Comparison of ENCODE assay signal across 25 cellular contexts in the genomic region with DNA sequence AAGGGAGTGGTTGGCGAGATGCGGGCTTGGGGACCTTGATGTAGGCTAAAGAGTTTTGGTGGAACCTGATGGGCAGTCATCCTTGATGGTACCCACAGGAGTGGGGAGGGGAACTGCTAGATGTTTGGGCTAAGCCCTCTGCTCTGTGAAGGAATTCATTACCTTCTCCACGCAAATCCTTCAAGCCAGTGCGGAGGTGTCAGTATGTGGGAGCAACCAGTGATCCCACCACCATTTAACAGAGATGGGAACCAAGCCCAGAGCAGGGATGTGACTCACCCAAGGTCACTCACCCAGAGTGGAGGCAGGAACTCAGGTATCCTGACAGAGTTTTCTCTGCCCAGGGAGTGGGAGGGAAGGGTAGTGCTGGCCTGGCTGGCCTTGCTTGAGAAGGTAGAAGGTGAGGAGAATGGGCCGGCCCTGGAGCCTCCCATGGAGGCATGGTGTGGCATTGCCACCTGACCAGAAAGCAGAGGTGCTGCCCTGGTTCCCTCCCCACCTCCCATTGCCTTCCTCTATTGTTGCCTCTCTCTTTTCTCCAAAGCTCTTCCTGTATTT. TPM values are rescaled to one million over a fixed set of nuclear protein-coding genes. Genes with fewer than 3 reads are reported as not detected.
DNase-seq lines count a peak whose midpoint lies in the region; ATAC-seq, FAIRE-seq and TF ChIP-seq lines count a peak whose summit lies in the region.
"Had no signal": no experiment of that assay in that cellular context is flagged by ENCODE, and none has a peak within 500 bp of the region (broad histone marks: within the 10 kb centered on the region; RNA-seq: fewer than 3 reads in every experiment).

No MANE protein-coding gene starts in this region.

- TF ChIP-seq POLR2A in H1 (IDR thresholded peaks at IDR 0.05; ENCODE audit: control extremely low read depth in 1 of 2, low read depth in 2 of 2, low read length in 2 of 2) (no peak), testis (IDR thresholded peaks at IDR 0.05) (no peak)

- H2BK5ac ChIP-seq in H1 (ENCODE audit: low read depth, low read length) = peak overlapping the region; percentile 44; the same call in 1 of the 2 replicates

- no peak overlapping the region for H2BK20ac ChIP-seq in H1 (ENCODE audit: low read length)

- H3K36me3 ChIP-seq in H1 (ENCODE audit: control insufficient read depth in 2 of 4, insufficient read depth in 4 of 4, low read length in 3 of 4) (no peaks in the 10 kb centered on the region), aorta (ENCODE audit: control insufficient read depth in 1 of 2, insufficient read depth in 2 of 2, low read length in 1 of 2) (no peaks in the 10 kb centered on the region), testis (ENCODE audit: low read depth, missing control alignments) (no peaks in the 10 kb centered on the region)
- H3K36me3 ChIP-seq: BE2C had no signal

- intact Hi-C loops in aorta (cut with DNase I) (no loop called here), testis (cut with DNase I; ENCODE audit: low total_unique reads) (no loop called here)

- H3K27ac ChIP-seq in H1 (ENCODE audit: low read depth, low read length) (no peak overlapping the region), aorta (ENCODE audit: low read depth in 1 of 2, low read length in 2 of 2) (no peak overlapping the region), testis (no peak overlapping the region)
- H3K27ac ChIP-seq: 22Rv1, RWPE1 had no signal

- no peaks in the 10 kb centered on the region for H4K20me1 ChIP-seq in H1 (replicated peaks in 1 of 2; ENCODE audit: control insufficient read depth in 1 of 2, insufficient read depth in 2 of 2, low read length in 2 of 2)

- H3K27me3 ChIP-seq in H1 (replicated peaks in 1 of 4; ENCODE audit: control insufficient read depth in 3 of 4, extremely low read depth in 1 of 4, insufficient read depth in 3 of 4, low read length in 3 of 4) (no peaks in the 10 kb centered on the region), aorta (ENCODE audit: control insufficient read depth in 1 of 2, insufficient read depth in 2 of 2, low read length in 1 of 2) (no peaks in the 10 kb centered on the region), testis (no peaks in the 10 kb centered on the region)

- no peak overlapping the region for H3K23ac ChIP-seq in H1 (ENCODE audit: insufficient read length)

- 76% methylated on average over 5 of the region's 5 CpGs; no CpG with 5 or more reads in 1 of the 2 experiments for WGBS in H1 (ENCODE audit: extremely low coverage in 1 of 2, insufficient coverage in 1 of 2, insufficient read length in 1 of 2, insufficient replicate concordance in 2 of 2, low coverage in 1 of 2, low lambda C conversion rate in 2 of 2, missing lambda C conversion rate in 1 of 2), 2 experiments
- 99% methylated on average over 5 of the region's 5 CpGs for WGBS in aorta, 2 donors
- 92 to 100% methylated on average over 5 of the region's 5 CpGs for WGBS in testis, 2 donors

- no peak overlapping the region for H2BK12ac ChIP-seq in H1 (ENCODE audit: low read depth, low read length)

- H3K9ac ChIP-seq in H1 (replicated peaks in 1 of 4; ENCODE audit: extremely low read depth in 1 of 4, low read depth in 3 of 4, low read length in 3 of 4) = no peak overlapping the region

- H3K4me1 ChIP-seq in H1 (replicated peaks in 1 of 4; ENCODE audit: control insufficient read depth in 3 of 4, insufficient read depth in 4 of 4, low read length in 3 of 4) (peaks cover 0 to 16% (median 3%) of the 10 kb centered on the region in 4 experiments; a peak in 5 of 7 replicates), aorta (ENCODE audit: control insufficient read depth in 1 of 2, insufficient read depth in 2 of 2, low read length in 2 of 2) (no peaks in the 10 kb centered on the region), testis (no peaks in the 10 kb centered on the region)
- H3K4me1 ChIP-seq: BE2C had no signal

- no peak overlapping the region; the same call in 1 of the 2 replicates for H4K8ac ChIP-seq in H1 (ENCODE audit: extremely low read depth, insufficient read depth, low read length)

- no peak overlapping the region for H3K27ac Mint-ChIP-seq in stimulated activated naive CD8-positive, alpha-beta T cell treated with anti-CD3 and anti-CD28 coated beads, Interleukin-15, amount 100 ng/mL, for 72 hours
- H3K27ac Mint-ChIP-seq in osteocyte (ENCODE audit: unreplicated experiment) = no peak overlapping the region
- H3K27ac Mint-ChIP-seq: HFFc6 had no signal

- no peak for TF ChIP-seq RAD21 in H1 (IDR thresholded peaks at IDR 0.05 in 1 of 2, conservative IDR thresholded peaks at IDR 0.05 in 1 of 2; ENCODE audit: low read depth in 2 of 2, low read length in 2 of 2)

- POLR2A ChIA-PET in H1 (lab: Charles Lee; ENCODE audit: partially characterized antibody) = interaction anchor here (1.3 kb wide), 1 partner anchor 18 kb away, joined by 4 read pairs; no protein-coding TSS in a partner anchor

- no peaks in the 10 kb centered on the region for H3K27me3 Mint-ChIP-seq in stimulated activated naive CD8-positive, alpha-beta T cell treated with anti-CD3 and anti-CD28 coated beads, Interleukin-15, amount 100 ng/mL, for 72 hours
- H3K27me3 Mint-ChIP-seq in osteocyte (ENCODE audit: unreplicated experiment) = peaks cover 48% of the 10 kb centered on the region

- TF ChIP-seq EP300 in H1 (IDR thresholded peaks at IDR 0.05; ENCODE audit: borderline replicate concordance in 1 of 2, low read depth in 2 of 2, low read length in 2 of 2) = no peak

- H3K9me3 ChIP-seq in H1 (ENCODE audit: insufficient read depth in 2 of 2, low read depth in 1 of 2, low read length in 1 of 2) (no peaks in the 10 kb centered on the region), aorta (ENCODE audit: control insufficient read depth, low read length) (no peaks in the 10 kb centered on the region), testis (no peaks in the 10 kb centered on the region)
- H3K9me3 ChIP-seq: BE2C had no signal

- no peaks in the 10 kb centered on the region for H3K79me2 ChIP-seq in H1 (ENCODE audit: control insufficient read depth in 1 of 2, insufficient read depth in 2 of 2, low read length in 2 of 2)

- no peak overlapping the region for H2BK120ac ChIP-seq in H1 (replicated peaks; ENCODE audit: low read depth, low read length)

- H3K23me2 ChIP-seq in H1 (ENCODE audit: low read depth, low read length) = no peaks in the 10 kb centered on the region

- no peak overlapping the region for H3K4me3 Mint-ChIP-seq in stimulated activated naive CD8-positive, alpha-beta T cell treated with anti-CD3 and anti-CD28 coated beads, Interleukin-15, amount 100 ng/mL, for 72 hours
- H3K4me3 Mint-ChIP-seq in osteocyte (ENCODE audit: unreplicated experiment) = no peak overlapping the region
- H3K4me3 Mint-ChIP-seq: HFFc6 had no signal

- H3K14ac ChIP-seq in H1 (ENCODE audit: insufficient read length) = no peak overlapping the region

- ATAC-seq in stimulated activated naive CD8-positive, alpha-beta T cell treated with anti-CD3 and anti-CD28 coated beads, Interleukin-15, amount 100 ng/mL, for 72 hours = peak; percentile 28
- no peak for ATAC-seq in stimulated activated naive CD8-positive, alpha-beta T cell treated with anti-CD3 and anti-CD28 coated beads, Interleukin-15, Interleukin-2, amounts not matched to agents 100 U/mL and 50 U/mL, for 24 hours
- peak; percentile 62 for ATAC-seq in aorta (ENCODE audit: low FRiP score)
- no peak for ATAC-seq in HG03159 (IDR thresholded peaks at IDR 0.05; ENCODE audit: unreplicated experiment)
- ATAC-seq: Panc1 had no signal

- H3K18ac ChIP-seq in H1 (ENCODE audit: extremely low read depth, low read length) = no peak overlapping the region; the same call in 1 of the 2 replicates

- DNase-seq in stimulated activated naive CD8-positive, alpha-beta T cell treated with anti-CD3 and anti-CD28 coated beads, Interleukin-15, amount 100 ng/mL, for 72 hours = no peak
- DNase-seq in stimulated activated naive CD8-positive, alpha-beta T cell treated with anti-CD3 and anti-CD28 coated beads, Interleukin-15, Interleukin-2, amounts not matched to agents 100 U/mL and 50 U/mL, for 24 hours = no peak
- DNase-seq in H1 (ENCODE audit: low read depth in 1 of 2, low spot score in 2 of 2) (no peak), osteocyte (ENCODE audit: extremely low spot score, unreplicated experiment) (peak; percentile 67), aorta (no peak), testis (no peak), DMS79 treated with DMSO at 0.1 percent for 48 hours (lab: John Stamatoyannopoulos, UW) (no peak)
- DNase-seq: BE2C, EL, GDM1, HFFc6, NCI-H1092, NCI-H1417 treated with DMSO at 0.1 percent for 48 hours, NCI-H1694 treated with DMSO at 0.1 percent for 48 hours, NCI-H2081, NCI-H526 treated with DMSO at 0.1 percent for 48 hours, SHP77 had no signal

- CTCF ChIA-PET in H1 (lab: Charles Lee; ENCODE audit: partially characterized antibody) = interaction anchor here (0.9 to 1.0 kb wide), 2 partner anchors 14 to 39 kb away, joined by 4 to 5 read pairs; no protein-coding TSS in a partner anchor

- H3K4me1 Mint-ChIP-seq in stimulated activated naive CD8-positive, alpha-beta T cell treated with anti-CD3 and anti-CD28 coated beads, Interleukin-15, amount 100 ng/mL, for 72 hours = no peaks in the 10 kb centered on the region
- H3K4me1 Mint-ChIP-seq in osteocyte (ENCODE audit: unreplicated experiment) = no peaks in the 10 kb centered on the region

- H2AK5ac ChIP-seq in H1 (ENCODE audit: low read depth, low read length) = no peak overlapping the region

- no peak overlapping the region for H4K91ac ChIP-seq in H1 (replicated peaks; ENCODE audit: insufficient read length, low read length)

- no peak overlapping the region for H3K56ac ChIP-seq in H1 (replicated peaks; ENCODE audit: insufficient read length, low read depth, low read length)

- H4K5ac ChIP-seq in H1 (ENCODE audit: insufficient read length, low read depth, low read length) = no peak overlapping the region

- no peak overlapping the region for H2AFZ ChIP-seq in H1 (ENCODE audit: low read length)

- H3K4me3 ChIP-seq in H1 (ENCODE audit: extremely low read depth in 1 of 4, insufficient read depth in 2 of 4, low read depth in 3 of 4, low read length in 4 of 4) (no peak overlapping the region), aorta (ENCODE audit: low read length in 2 of 2) (no peak overlapping the region), testis (no peak overlapping the region)

- no peak overlapping the region for H3K4me2 ChIP-seq in H1 (ENCODE audit: insufficient read depth in 1 of 2, low read depth in 2 of 2, low read length in 2 of 2)

- no peaks in the 10 kb centered on the region for H3K79me1 ChIP-seq in H1 (ENCODE audit: low read depth, low read length)

- TF ChIP-seq CTCF in H1 (IDR thresholded peaks at IDR 0.05; ENCODE audit: control extremely low read depth in 1 of 3, insufficient read depth in 1 of 3, low read depth in 1 of 3, low read length in 3 of 3) (no peak), osteocyte (IDR thresholded peaks at IDR 0.05) (no peak), testis (IDR thresholded peaks at IDR 0.05) (no peak)

- H2BK15ac ChIP-seq in H1 (ENCODE audit: low read length) = no peak overlapping the region

- H3K9me3 Mint-ChIP-seq in stimulated activated naive CD8-positive, alpha-beta T cell treated with anti-CD3 and anti-CD28 coated beads, Interleukin-15, amount 100 ng/mL, for 72 hours = no peaks in the 10 kb centered on the region
- H3K9me3 Mint-ChIP-seq in osteocyte (ENCODE audit: unreplicated experiment) = no peaks in the 10 kb centered on the region
- H3K9me3 Mint-ChIP-seq: HFFc6 had no signal

- no peaks in the 10 kb centered on the region for H3K36me3 Mint-ChIP-seq in osteocyte (ENCODE audit: unreplicated experiment)

- no peak for FAIRE-seq in H1 (lab: Jason Lieb, UNC)
- FAIRE-seq: GM12891 had no signal

- no peak overlapping the region for H3K4ac ChIP-seq in H1 (replicated peaks; ENCODE audit: insufficient read length, low read depth, low read length)

RNA-seq across cellular contexts. Expression of a gene that starts 51.2 kb away (rescaled TPM):
- 1.2 and 1.3 TPM in 2 replicates for total RNA-seq in H1 (2021; fragmentation: NEBNext Ultra II Directional; extraction: Animal tissue kit (Norgen Biotek cat#: 25700))
- polyA plus RNA-seq in H1 (2011; rRNA removed) (0.76 and 0.85 TPM in 2 replicates), aorta (under 1 TPM; 0.13 to 0.59 TPM), testis (ENCODE audit: insufficient read depth, low read depth, low replicate concordance) (4.5 TPM)
- polyA plus RNA-seq in H1 (2011; cell fraction: cytosol; rRNA removed) = 1.1 TPM
- polyA plus RNA-seq in H1 (2011; cell fraction: nucleus; rRNA removed) = 3.4 TPM
- 0.66 to 0.97 TPM (median 0.83 TPM) in 4 replicates for polyA plus RNA-seq in H1 (2012, experiment 1 of 2)
- 0.45 TPM for polyA plus RNA-seq in H1 (2012, experiment 2 of 2)
- polyA plus RNA-seq in H1 (2013, experiment 1 of 2) = 0.55 TPM
- polyA plus RNA-seq in H1 (2013, experiment 2 of 2) = 0.53 TPM
- polyA minus RNA-seq in H1 (2011; rRNA and poly(A)+ RNA removed) = 0.61 and 0.66 TPM in 2 replicates
- polyA minus RNA-seq in H1 (2011; cell fraction: cytosol; rRNA and poly(A)+ RNA removed) = 0.15 TPM
- 1.00 TPM for polyA minus RNA-seq in H1 (2011; cell fraction: nucleus; rRNA and poly(A)+ RNA removed)
- total RNA-seq in osteocyte (0.34 and 0.35 TPM in 2 replicates), aorta (1 to 10 TPM; 2.7 to 3.0 TPM), testis (1 to 10 TPM; 2.5 to 3.7 TPM)
- total RNA-seq: H4, HFFc6, HT-29, NCI-H460 had no signal

Comparison
In these comparisons a context has a peak if more than half of its experiments do, and no peak if none do; other contexts are left out.
1. ATAC-seq: peak in stimulated activated naive CD8-positive, alpha-beta T cell treated with anti-CD3 and anti-CD28 coated beads, Interleukin-15, amount 100 ng/mL, for 72 hours (single experiment) and aorta (single experiment); none in stimulated activated naive CD8-positive, alpha-beta T cell treated with anti-CD3 and anti-CD28 coated beads, Interleukin-15, Interleukin-2, amounts not matched to agents 100 U/mL and 50 U/mL, for 24 hours (single experiment) and HG03159 (single experiment).